Comparison of ENCODE assay signal across 8 cellular contexts in the genomic region with DNA sequence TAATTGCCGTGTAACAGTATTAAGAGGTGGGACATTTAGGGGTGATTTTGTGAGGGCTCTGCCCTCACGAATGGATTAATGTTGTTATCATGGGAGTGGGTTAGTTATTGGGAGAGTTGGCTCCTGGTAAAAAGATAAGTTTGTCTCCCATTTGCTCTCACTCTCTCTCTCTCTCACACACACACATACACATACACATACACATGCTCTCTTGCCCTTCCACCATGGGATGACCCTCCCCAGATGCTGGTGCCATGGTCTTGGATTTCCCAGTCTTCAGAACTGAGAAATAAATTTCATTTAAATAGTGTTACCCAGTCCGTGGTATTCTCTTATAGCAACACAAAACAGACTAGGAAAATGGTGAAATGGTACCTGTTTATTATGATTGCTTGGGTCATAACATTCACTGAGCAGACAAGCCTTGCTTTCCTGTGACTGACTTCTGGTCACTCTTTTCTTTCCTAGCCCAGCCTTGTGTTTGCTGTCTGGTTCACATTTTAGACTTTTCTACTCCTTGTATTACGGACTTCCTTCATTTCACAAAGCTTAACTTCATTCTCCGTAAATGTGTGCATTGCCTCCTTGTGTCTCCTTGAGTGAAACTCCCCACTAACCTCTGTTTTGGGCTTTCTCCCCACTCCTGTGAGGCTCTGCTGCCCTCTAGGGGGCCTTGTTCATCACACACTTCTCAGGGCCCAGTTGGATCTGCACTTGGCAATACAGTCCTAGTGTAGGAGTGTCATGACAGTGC.
DNase-seq lines count a peak whose midpoint lies in the region; ATAC-seq, FAIRE-seq and TF ChIP-seq lines count a peak whose summit lies in the region.

No MANE protein-coding gene starts in this region.

- no peak overlapping the region for H3K27ac ChIP-seq in suprapubic skin

- TF ChIP-seq CTCF in fibroblast of pulmonary artery (IDR thresholded peaks at IDR 0.05; ENCODE audit: low read length, missing control alignments) (peak; percentile 100), suprapubic skin (IDR thresholded peaks at IDR 0.05) (peak; percentile 67 to 85)

- ATAC-seq in GM21390 (IDR thresholded peaks at IDR 0.05; ENCODE audit: unreplicated experiment): peak; percentile 100
- ATAC-seq in activated T-cell treated with anti-CD3 and anti-CD28 coated beads, Interleukin-2, amount 50 U/mL, for 72 hours (replicated peaks in 1 of 2): peak; percentile 99

- 54% methylated on average over 5 of the region's 5 CpGs for WGBS in suprapubic skin

- H3K4me1 ChIP-seq in suprapubic skin: peaks cover 4% of the 10 kb centered on the region

- no peak overlapping the region for H3K4me3 ChIP-seq in fibroblast of pulmonary artery (replicated peaks; ENCODE audit: low read depth, low read length)
- no peak overlapping the region for H3K4me3 ChIP-seq in suprapubic skin

- H3K4me3 Mint-ChIP-seq in activated T-cell treated with anti-CD3 and anti-CD28 coated beads, Interleukin-2, amount 50 U/mL, for 72 hours: no peak overlapping the region

- no peaks in the 10 kb centered on the region for H3K36me3 ChIP-seq in suprapubic skin

- peaks cover 16% of the 10 kb centered on the region for H3K27me3 Mint-ChIP-seq in activated T-cell treated with anti-CD3 and anti-CD28 coated beads, Interleukin-2, amount 50 U/mL, for 72 hours (ENCODE audit: low read depth)

- no peaks in the 10 kb centered on the region for H3K36me3 Mint-ChIP-seq in activated T-cell treated with anti-CD3 and anti-CD28 coated beads, Interleukin-2, amount 50 U/mL, for 72 hours (ENCODE audit: insufficient read depth in 2 of 2)

- TF ChIP-seq EP300 in suprapubic skin (IDR thresholded peaks at IDR 0.05): no peak

- H3K27ac Mint-ChIP-seq in activated T-cell treated with anti-CD3 and anti-CD28 coated beads, Interleukin-2, amount 50 U/mL, for 72 hours: no peak overlapping the region

- TF ChIP-seq POLR2A in suprapubic skin (IDR thresholded peaks at IDR 0.05): no peak

- no peaks in the 10 kb centered on the region for H3K27me3 ChIP-seq in suprapubic skin

- peaks cover 12% of the 10 kb centered on the region for H3K4me1 Mint-ChIP-seq in activated T-cell treated with anti-CD3 and anti-CD28 coated beads, Interleukin-2, amount 50 U/mL, for 72 hours (ENCODE audit: low read depth)

- peak; percentile 53 for FAIRE-seq in RCC 7860 (lab: Jason Lieb, UNC)

- H3K9me3 ChIP-seq in suprapubic skin: no peaks in the 10 kb centered on the region

- H3K9me3 Mint-ChIP-seq in activated T-cell treated with anti-CD3 and anti-CD28 coated beads, Interleukin-2, amount 50 U/mL, for 72 hours: no peaks in the 10 kb centered on the region

- DNase-seq in DMS153 (lab: John Stamatoyannopoulos, UW) (peak; percentile 41), HS-5 (ENCODE audit: low read depth) (peak; percentile 93), RCC 7860 (ENCODE audit: low spot score) (peak; percentile 69), fibroblast of pulmonary artery (ENCODE audit: low read depth) (peak; percentile 96), nucleus accumbens (lab: John Stamatoyannopoulos, UW) (peak in 47 of 56 donors; percentile 2 to 76 (median 33)), suprapubic skin (ENCODE audit: low spot score in 2 of 2) (peak; percentile 84)
- DNase-seq in activated T-cell treated with anti-CD3 and anti-CD28 coated beads, Interleukin-2, amount 50 U/mL, for 72 hours: peak; percentile 79 to 82

Comparison
In these comparisons a context has a peak if more than half of its experiments do, and no peak if none do; other contexts are left out.
1. DNase-seq: peak in every context shown above with its lines; median percentile 96 in fibroblast of pulmonary artery; 93 in HS-5; 84 in suprapubic skin; 80 in activated T-cell treated with anti-CD3 and anti-CD28 coated beads, Interleukin-2, amount 50 U/mL, for 72 hours; 69 in RCC 7860; 41 in DMS153; 33 in nucleus accumbens.